In the genomic region with DNA sequence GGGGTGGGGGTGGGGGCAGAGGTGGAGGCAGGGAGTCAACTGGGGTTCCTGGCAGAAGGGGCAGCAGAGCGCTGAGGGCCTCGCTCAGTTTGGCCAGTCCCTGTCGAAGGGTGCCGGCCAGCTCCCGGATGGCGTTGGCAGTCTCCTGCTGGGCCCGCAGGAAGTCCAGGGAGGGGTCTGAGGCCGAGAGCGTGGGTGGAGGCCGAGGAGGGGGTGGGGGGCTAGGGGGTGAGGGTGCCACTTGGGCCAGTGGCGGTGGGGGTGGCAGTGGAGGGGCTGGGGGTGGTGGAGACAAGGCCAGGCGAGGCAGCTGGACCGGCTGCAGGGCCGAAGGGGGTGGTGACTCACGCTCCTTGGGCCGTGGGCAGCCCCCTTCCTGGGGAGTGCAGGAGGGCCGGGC, we compare ENCODE assay signal across 38 cellular contexts. TPM values are rescaled to one million over a fixed set of nuclear protein-coding genes. Genes with fewer than 3 reads are reported as not detected.
"Had no signal": no experiment of that assay in that cellular context is flagged by ENCODE, and none has a peak within 500 bp of the region (broad histone marks: within the 10 kb centered on the region; RNA-seq: fewer than 3 reads in every experiment).

No MANE protein-coding gene starts in this region.

- H3K27ac ChIP-seq: KMS-11 had no signal

- H3K4me3 ChIP-seq: MG63 had no signal

- H3K9me3 ChIP-seq: MG63 had no signal

- H3K4me2 ChIP-seq: KMS-11 had no signal

- DNase-seq: Karpas-422, Kasumi-1, MG63, MM.1S, MV-4-11, NCI-H1048, NCI-H1092, NCI-H1092 treated with DMSO at 0.1 percent for 48 hours, NCI-H1105, NCI-H1105 treated with DMSO at 0.1 percent for 48 hours, NCI-H1417, NCI-H1417 treated with DMSO at 0.1 percent for 48 hours, NCI-H1436, NCI-H1436 treated with DMSO at 0.1 percent for 48 hours, NCI-H146, NCI-H1694, NCI-H1694 treated with DMSO at 0.1 percent for 48 hours, NCI-H187, NCI-H1930, NCI-H2029, NCI-H2029 treated with DMSO at 0.1 percent for 48 hours, NCI-H2081, NCI-H2081 treated with DMSO at 0.1 percent for 48 hours, NCI-H2107, NCI-H2171, NCI-H2171 treated with DMSO at 0.1 percent for 48 hours, NCI-H2227 treated with DMSO at 0.1 percent for 48 hours, NCI-H226, NCI-H345, NCI-H446, NCI-H446 treated with DMSO at 0.1 percent for 48 hours, NCI-H510A, NCI-H510A treated with DMSO at 0.1 percent for 48 hours had no signal

- H3K27me3 ChIP-seq: MG63 had no signal

RNA-seq across cellular contexts. Expression of a gene that starts 23.7 kb away (rescaled TPM):
- total RNA-seq: LHCN-M2, M059J, MCF 10A, NCI-H460 had no signal

RNA-seq across cellular contexts. Expression of a gene that starts 26.8 kb away (rescaled TPM):
- total RNA-seq: LHCN-M2, MCF 10A, NCI-H460 had no signal
